8 cellular contexts compared by ENCODE assay signal in genomic region chrX:10326578-10326977, GRCh38.
DNase-seq lines count a peak whose midpoint lies in the region; ATAC-seq and TF ChIP-seq lines count a peak whose summit lies in the region.

No MANE protein-coding gene starts in this region.

- H3K9ac ChIP-seq in Loucy (ENCODE audit: low read depth, low read length, poor library complexity, severe bottlenecking): no peak overlapping the region
- no peak overlapping the region for H3K9ac ChIP-seq in mesenchymal stem cell (ENCODE audit: low read length)

- no peak overlapping the region for H2AK5ac ChIP-seq in mesenchymal stem cell (ENCODE audit: low read length, severe bottlenecking)

- H2BK5ac ChIP-seq in mesenchymal stem cell (ENCODE audit: low read depth, low read length, poor library complexity, severe bottlenecking): no peak overlapping the region

- TF ChIP-seq CTCF in Loucy (conservative IDR thresholded peaks at IDR 0.05; ENCODE audit: low read length) (peak; percentile 45), astrocyte of the spinal cord (IDR thresholded peaks at IDR 0.05; ENCODE audit: low read depth, low read length) (peak; percentile 13)

- no peaks in the 10 kb centered on the region for H3F3A ChIP-seq in Loucy (ENCODE audit: low read depth)

- in situ Hi-C loops in astrocyte of the spinal cord (cut with HindIII; ENCODE audit: low sequenced_read_pairs): no loop called here

- peak; percentile 36 for DNase-seq in Daoy (ENCODE audit: low read depth)
- DNase-seq in astrocyte of the spinal cord (ENCODE audit: low read depth, low spot score): no peak
- peak; percentile 58 for DNase-seq in mesenchymal stem cell
- no peak for DNase-seq in cortex of kidney (lab: John Stamatoyannopoulos, UW)
- DNase-seq in stimulated activated CD4-positive, alpha-beta T cell treated with anti-CD3 and anti-CD28 coated beads, Interleukin-15, amount 100 ng/mL, for 24 hours: no peak
- no peak for DNase-seq in central memory CD4-positive, alpha-beta T cell

- H3K36me3 ChIP-seq in Loucy (ENCODE audit: insufficient read depth, low read length) (no peaks in the 10 kb centered on the region), mesenchymal stem cell (ENCODE audit: control insufficient read depth in 1 of 2, insufficient read depth in 2 of 2, low read depth in 1 of 2, low read length in 2 of 2) (no peaks in the 10 kb centered on the region)

- no peaks in the 10 kb centered on the region for H3K9me2 ChIP-seq in Loucy (replicated peaks; ENCODE audit: low read depth, low read length)

- no peaks in the 10 kb centered on the region for H3K4me1 ChIP-seq in Loucy (ENCODE audit: insufficient read depth, low read length, poor library complexity, severe bottlenecking)
- no peaks in the 10 kb centered on the region for H3K4me1 ChIP-seq in mesenchymal stem cell (ENCODE audit: control insufficient read depth, insufficient read depth, low read depth, low read length)

- no peak overlapping the region for H3K27ac ChIP-seq in mesenchymal stem cell (ENCODE audit: low read length, poor library complexity, severe bottlenecking)

- H2BK12ac ChIP-seq in mesenchymal stem cell (ENCODE audit: low read length in 2 of 2): no peak overlapping the region

- H3K4me3 ChIP-seq in Loucy (ENCODE audit: low read length, poor library complexity, severe bottlenecking) (no peak overlapping the region), astrocyte of the spinal cord (ENCODE audit: low read depth, low read length) (no peak overlapping the region), mesenchymal stem cell (ENCODE audit: insufficient read depth in 1 of 2, low read depth in 1 of 2, low read length in 2 of 2) (no peak overlapping the region)

- H2BK15ac ChIP-seq in mesenchymal stem cell (ENCODE audit: low read depth, poor library complexity, severe bottlenecking): no peak overlapping the region

- H3K79me1 ChIP-seq in mesenchymal stem cell (replicated peaks; ENCODE audit: low read length, poor library complexity, severe bottlenecking): no peaks in the 10 kb centered on the region

- H2AFZ ChIP-seq in Loucy (ENCODE audit: low read length): no peak overlapping the region
- no peak overlapping the region for H2AFZ ChIP-seq in mesenchymal stem cell (ENCODE audit: low read depth, low read length)

- H4K8ac ChIP-seq in mesenchymal stem cell (ENCODE audit: low read length): no peak overlapping the region

- no peak overlapping the region for H3K18ac ChIP-seq in mesenchymal stem cell (ENCODE audit: low read depth in 1 of 2, low read length in 2 of 2)

- H3K14ac ChIP-seq in mesenchymal stem cell (ENCODE audit: low read length in 2 of 2): no peak overlapping the region

- H2BK120ac ChIP-seq in mesenchymal stem cell (ENCODE audit: low read depth, low read length): no peak overlapping the region

- no peaks in the 10 kb centered on the region for H4K20me1 ChIP-seq in Loucy (ENCODE audit: insufficient read depth, low read length, poor library complexity, severe bottlenecking)

- no peak overlapping the region for H3K4me2 ChIP-seq in Loucy (ENCODE audit: low read depth, low read length, poor library complexity, severe bottlenecking)
- H3K4me2 ChIP-seq in mesenchymal stem cell (ENCODE audit: low read length, poor library complexity, severe bottlenecking): no peak overlapping the region

- no peak overlapping the region for H4K91ac ChIP-seq in mesenchymal stem cell (ENCODE audit: low read length)

- WGBS in mesenchymal stem cell: 39% methylated on average over 2 of the region's 2 CpGs

- no peak overlapping the region for H3K23ac ChIP-seq in mesenchymal stem cell (ENCODE audit: low read length in 2 of 2)

- H3K27me3 ChIP-seq in Loucy (ENCODE audit: insufficient read depth, low read length, poor library complexity, severe bottlenecking) (no peaks in the 10 kb centered on the region), mesenchymal stem cell (ENCODE audit: control insufficient read depth in 1 of 2, insufficient read depth in 1 of 2, low read length in 2 of 2) (peaks cover 0 to 1% of the 10 kb centered on the region in 2 experiments)

- H3K4ac ChIP-seq in mesenchymal stem cell (ENCODE audit: low read depth in 1 of 2, low read length in 2 of 2): no peak overlapping the region

- no peak for ATAC-seq in HG03460 (IDR thresholded peaks at IDR 0.05; ENCODE audit: unreplicated experiment)

- H3K9me3 ChIP-seq in Loucy (ENCODE audit: insufficient read depth, low read depth, low read length): no peaks in the 10 kb centered on the region
- no peaks in the 10 kb centered on the region for H3K9me3 ChIP-seq in mesenchymal stem cell (ENCODE audit: control insufficient read depth, low read length)

- no peaks in the 10 kb centered on the region for H3K79me2 ChIP-seq in Loucy (ENCODE audit: insufficient read depth, low read length)

Comparison
In these comparisons a context has a peak if more than half of its experiments do, and no peak if none do; other contexts are left out.
1. DNase-seq: peak in Daoy (single experiment) and mesenchymal stem cell (single experiment); none in astrocyte of the spinal cord (single experiment), cortex of kidney (single experiment), stimulated activated CD4-positive, alpha-beta T cell treated with anti-CD3 and anti-CD28 coated beads, Interleukin-15, amount 100 ng/mL, for 24 hours (single experiment) and central memory CD4-positive, alpha-beta T cell (single experiment).